In the genomic region with DNA sequence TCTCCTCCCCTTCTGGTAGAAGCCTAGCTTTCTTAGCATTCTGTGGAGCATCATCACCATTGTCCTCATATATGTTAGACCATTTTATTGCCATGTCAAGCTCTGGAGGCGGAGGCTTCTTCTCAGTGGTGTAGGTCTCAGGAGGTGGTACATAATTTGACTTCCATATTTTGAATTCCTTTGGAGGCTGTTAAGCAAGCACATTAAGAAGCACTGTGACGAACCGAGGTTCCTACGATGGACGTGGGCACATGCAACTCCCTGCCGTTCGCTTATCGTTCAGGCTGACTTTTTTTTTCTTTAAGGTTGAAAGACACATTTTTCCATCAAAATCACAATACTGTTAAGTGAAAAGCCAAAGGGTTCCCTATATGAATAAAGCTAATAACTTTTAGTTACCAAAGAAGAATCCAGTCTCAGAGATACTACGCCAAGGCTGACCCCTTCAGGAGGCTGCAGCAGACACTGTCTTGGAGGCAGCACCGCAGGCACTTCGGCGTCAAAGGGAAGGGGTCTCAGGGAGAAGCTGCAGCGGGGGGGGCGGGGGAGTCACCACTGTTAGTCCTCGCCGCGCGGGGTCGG, we compare ENCODE assay signal across 1 cellular context.
TF ChIP-seq lines count a peak whose summit lies in the region.

No MANE protein-coding gene starts in this region.

TF ChIP-seq in A549, 52 proteins besides CTCF, POLR2A, EP300 and RAD21 (continued from another document):
- TF ChIP-seq, protein P1, sequence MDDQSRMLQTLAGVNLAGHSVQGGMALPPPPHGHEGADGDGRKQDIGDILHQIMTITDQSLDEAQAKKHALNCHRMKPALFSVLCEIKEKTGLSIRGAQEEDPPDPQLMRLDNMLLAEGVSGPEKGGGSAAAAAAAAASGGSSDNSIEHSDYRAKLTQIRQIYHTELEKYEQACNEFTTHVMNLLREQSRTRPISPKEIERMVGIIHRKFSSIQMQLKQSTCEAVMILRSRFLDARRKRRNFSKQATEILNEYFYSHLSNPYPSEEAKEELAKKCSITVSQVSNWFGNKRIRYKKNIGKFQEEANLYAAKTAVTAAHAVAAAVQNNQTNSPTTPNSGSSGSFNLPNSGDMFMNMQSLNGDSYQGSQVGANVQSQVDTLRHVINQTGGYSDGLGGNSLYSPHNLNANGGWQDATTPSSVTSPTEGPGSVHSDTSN (IDR thresholded peaks at IDR 0.05): no peak
